ENCODE assay signal across 1 cellular context in the genomic region with DNA sequence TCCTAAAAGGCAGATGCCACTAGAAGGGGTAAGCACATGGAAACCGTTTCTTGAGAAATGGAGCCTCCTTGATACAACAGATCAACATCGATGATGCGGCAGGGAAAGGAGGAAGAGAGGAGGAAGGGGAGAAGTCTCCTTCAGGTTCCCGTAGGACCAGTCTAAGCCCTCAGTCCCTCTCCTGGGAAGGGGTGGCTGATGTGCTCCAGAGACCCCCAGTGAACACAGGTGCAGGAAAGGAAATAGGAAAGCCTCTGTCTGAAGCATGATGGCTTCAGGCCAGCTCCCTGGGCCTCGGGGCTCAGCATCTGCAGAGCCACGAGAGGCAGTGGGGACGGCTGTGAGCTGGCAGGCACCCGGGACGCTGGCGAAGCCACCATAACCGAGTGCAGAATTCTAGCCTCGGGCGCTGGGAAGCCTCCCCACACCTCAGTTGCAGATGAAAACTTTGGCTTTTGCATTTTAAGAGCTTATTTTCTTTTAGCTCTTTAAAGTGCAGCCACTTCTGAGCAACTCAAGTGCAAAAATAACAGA.
TF ChIP-seq lines count a peak whose summit lies in the region.

No MANE protein-coding gene starts in this region.

TF ChIP-seq in GM23338, 12 proteins besides CTCF, POLR2A, EP300 and RAD21 (continued from another document):
- TF ChIP-seq, protein P1, sequence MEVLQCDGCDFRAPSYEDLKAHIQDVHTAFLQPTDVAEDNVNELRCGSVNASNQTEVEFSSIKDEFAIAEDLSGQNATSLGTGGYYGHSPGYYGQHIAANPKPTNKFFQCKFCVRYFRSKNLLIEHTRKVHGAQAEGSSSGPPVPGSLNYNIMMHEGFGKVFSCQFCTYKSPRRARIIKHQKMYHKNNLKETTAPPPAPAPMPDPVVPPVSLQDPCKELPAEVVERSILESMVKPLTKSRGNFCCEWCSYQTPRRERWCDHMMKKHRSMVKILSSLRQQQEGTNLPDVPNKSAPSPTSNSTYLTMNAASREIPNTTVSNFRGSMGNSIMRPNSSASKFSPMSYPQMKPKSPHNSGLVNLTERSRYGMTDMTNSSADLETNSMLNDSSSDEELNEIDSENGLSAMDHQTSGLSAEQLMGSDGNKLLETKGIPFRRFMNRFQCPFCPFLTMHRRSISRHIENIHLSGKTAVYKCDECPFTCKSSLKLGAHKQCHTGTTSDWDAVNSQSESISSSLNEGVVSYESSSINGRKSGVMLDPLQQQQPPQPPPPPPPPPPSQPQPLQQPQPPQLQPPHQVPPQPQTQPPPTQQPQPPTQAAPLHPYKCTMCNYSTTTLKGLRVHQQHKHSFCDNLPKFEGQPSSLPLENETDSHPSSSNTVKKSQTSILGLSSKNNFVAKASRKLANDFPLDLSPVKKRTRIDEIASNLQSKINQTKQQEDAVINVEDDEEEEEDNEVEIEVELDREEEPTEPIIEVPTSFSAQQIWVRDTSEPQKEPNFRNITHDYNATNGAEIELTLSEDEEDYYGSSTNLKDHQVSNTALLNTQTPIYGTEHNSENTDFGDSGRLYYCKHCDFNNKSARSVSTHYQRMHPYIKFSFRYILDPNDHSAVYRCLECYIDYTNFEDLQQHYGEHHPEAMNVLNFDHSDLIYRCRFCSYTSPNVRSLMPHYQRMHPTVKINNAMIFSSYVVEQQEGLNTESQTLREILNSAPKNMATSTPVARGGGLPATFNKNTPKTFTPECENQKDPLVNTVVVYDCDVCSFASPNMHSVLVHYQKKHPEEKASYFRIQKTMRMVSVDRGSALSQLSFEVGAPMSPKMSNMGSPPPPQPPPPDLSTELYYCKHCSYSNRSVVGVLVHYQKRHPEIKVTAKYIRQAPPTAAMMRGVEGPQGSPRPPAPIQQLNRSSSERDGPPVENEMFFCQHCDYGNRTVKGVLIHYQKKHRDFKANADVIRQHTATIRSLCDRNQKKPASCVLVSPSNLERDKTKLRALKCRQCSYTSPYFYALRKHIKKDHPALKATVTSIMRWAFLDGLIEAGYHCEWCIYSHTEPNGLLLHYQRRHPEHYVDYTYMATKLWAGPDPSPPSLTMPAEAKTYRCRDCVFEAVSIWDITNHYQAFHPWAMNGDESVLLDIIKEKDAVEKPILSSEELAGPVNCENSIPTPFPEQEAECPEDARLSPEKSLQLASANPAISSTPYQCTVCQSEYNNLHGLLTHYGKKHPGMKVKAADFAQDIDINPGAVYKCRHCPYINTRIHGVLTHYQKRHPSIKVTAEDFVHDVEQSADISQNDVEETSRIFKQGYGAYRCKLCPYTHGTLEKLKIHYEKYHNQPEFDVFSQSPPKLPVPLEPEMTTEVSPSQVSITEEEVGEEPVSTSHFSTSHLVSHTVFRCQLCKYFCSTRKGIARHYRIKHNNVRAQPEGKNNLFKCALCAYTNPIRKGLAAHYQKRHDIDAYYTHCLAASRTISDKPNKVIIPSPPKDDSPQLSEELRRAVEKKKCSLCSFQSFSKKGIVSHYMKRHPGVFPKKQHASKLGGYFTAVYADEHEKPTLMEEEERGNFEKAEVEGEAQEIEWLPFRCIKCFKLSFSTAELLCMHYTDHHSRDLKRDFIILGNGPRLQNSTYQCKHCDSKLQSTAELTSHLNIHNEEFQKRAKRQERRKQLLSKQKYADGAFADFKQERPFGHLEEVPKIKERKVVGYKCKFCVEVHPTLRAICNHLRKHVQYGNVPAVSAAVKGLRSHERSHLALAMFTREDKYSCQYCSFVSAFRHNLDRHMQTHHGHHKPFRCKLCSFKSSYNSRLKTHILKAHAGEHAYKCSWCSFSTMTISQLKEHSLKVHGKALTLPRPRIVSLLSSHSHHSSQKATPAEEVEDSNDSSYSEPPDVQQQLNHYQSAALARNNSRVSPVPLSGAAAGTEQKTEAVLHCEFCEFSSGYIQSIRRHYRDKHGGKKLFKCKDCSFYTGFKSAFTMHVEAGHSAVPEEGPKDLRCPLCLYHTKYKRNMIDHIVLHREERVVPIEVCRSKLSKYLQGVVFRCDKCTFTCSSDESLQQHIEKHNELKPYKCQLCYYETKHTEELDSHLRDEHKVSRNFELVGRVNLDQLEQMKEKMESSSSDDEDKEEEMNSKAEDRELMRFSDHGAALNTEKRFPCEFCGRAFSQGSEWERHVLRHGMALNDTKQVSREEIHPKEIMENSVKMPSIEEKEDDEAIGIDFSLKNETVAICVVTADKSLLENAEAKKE (CRISPR knock-in tag; IDR thresholded peaks at IDR 0.05), result no peak
- TF ChIP-seq EZH2phosphoT487 (IDR thresholded peaks at IDR 0.05; ENCODE audit: unreplicated experiment) (no peak), POLR2AphosphoS5 (IDR thresholded peaks at IDR 0.05; ENCODE audit: low read depth) (no peak), STAT1 (IDR thresholded peaks at IDR 0.05; ENCODE audit: unreplicated experiment) (no peak), EZH2 (IDR thresholded peaks at IDR 0.05; ENCODE audit: low read depth, unreplicated experiment) (no peak), ZNF331 (CRISPR knock-in tag; IDR thresholded peaks at IDR 0.05; ENCODE audit: low read depth) (no peak), CREB1 (CRISPR knock-in tag; IDR thresholded peaks at IDR 0.05; ENCODE audit: low read depth) (no peak)
- TF ChIP-seq, protein P2, sequence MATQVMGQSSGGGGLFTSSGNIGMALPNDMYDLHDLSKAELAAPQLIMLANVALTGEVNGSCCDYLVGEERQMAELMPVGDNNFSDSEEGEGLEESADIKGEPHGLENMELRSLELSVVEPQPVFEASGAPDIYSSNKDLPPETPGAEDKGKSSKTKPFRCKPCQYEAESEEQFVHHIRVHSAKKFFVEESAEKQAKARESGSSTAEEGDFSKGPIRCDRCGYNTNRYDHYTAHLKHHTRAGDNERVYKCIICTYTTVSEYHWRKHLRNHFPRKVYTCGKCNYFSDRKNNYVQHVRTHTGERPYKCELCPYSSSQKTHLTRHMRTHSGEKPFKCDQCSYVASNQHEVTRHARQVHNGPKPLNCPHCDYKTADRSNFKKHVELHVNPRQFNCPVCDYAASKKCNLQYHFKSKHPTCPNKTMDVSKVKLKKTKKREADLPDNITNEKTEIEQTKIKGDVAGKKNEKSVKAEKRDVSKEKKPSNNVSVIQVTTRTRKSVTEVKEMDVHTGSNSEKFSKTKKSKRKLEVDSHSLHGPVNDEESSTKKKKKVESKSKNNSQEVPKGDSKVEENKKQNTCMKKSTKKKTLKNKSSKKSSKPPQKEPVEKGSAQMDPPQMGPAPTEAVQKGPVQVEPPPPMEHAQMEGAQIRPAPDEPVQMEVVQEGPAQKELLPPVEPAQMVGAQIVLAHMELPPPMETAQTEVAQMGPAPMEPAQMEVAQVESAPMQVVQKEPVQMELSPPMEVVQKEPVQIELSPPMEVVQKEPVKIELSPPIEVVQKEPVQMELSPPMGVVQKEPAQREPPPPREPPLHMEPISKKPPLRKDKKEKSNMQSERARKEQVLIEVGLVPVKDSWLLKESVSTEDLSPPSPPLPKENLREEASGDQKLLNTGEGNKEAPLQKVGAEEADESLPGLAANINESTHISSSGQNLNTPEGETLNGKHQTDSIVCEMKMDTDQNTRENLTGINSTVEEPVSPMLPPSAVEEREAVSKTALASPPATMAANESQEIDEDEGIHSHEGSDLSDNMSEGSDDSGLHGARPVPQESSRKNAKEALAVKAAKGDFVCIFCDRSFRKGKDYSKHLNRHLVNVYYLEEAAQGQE (IDR thresholded peaks at IDR 0.05; ENCODE audit: unreplicated experiment), result no peak
- TF ChIP-seq, protein P3, sequence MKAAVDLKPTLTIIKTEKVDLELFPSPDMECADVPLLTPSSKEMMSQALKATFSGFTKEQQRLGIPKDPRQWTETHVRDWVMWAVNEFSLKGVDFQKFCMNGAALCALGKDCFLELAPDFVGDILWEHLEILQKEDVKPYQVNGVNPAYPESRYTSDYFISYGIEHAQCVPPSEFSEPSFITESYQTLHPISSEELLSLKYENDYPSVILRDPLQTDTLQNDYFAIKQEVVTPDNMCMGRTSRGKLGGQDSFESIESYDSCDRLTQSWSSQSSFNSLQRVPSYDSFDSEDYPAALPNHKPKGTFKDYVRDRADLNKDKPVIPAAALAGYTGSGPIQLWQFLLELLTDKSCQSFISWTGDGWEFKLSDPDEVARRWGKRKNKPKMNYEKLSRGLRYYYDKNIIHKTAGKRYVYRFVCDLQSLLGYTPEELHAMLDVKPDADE (IDR thresholded peaks at IDR 0.05), result no peak
